1 cellular context compared by ENCODE assay signal in genomic region chr7:149422065-149422913, GRCh38.
A peak's percentile ranks its signal among the peaks of the same experiment; 100 is the strongest.
TF ChIP-seq lines count a peak whose summit lies in the region.

No MANE protein-coding gene starts in this region.

TF ChIP-seq in K562, 482 proteins besides CTCF, POLR2A, EP300 and RAD21 (continued from another document and continues in another):
- TF ChIP-seq PRDM10 (IDR thresholded peaks at IDR 0.05; ENCODE audit: partially characterized antibody) = no peak
- no peak for TF ChIP-seq MTF1 (CRISPR knock-in tag; IDR thresholded peaks at IDR 0.05; ENCODE audit: borderline replicate concordance)
- peak; percentile 96 for TF ChIP-seq KAT2B (IDR thresholded peaks at IDR 0.05; ENCODE audit: low read depth, low read length)
- TF ChIP-seq CREB1 (IDR thresholded peaks at IDR 0.05) = peak; percentile 57
- 0 out of 2 replicates have a peak, but pooled peaks have one; percentile 10 for TF ChIP-seq CREB1 (CRISPR knock-in tag; IDR thresholded peaks at IDR 0.05)
- 0 out of 2 replicates have a peak, but pooled peaks have one; percentile 13 for TF ChIP-seq HIVEP1 (CRISPR knock-in tag; IDR thresholded peaks at IDR 0.05)
- TF ChIP-seq ZNF121 (CRISPR knock-in tag; conservative IDR thresholded peaks at IDR 0.05) = no peak
- peak; percentile 75 for TF ChIP-seq POLR2B (IDR thresholded peaks at IDR 0.05; ENCODE audit: low read depth, partially characterized antibody)
- TF ChIP-seq NR2C1 (IDR thresholded peaks at IDR 0.05) = no peak
- no peak for TF ChIP-seq NR2C1 (tag; IDR thresholded peaks at IDR 0.05)
- TF ChIP-seq ZBTB17 (CRISPR knock-in tag; IDR thresholded peaks at IDR 0.05) = 0 out of 2 replicates have a peak, but pooled peaks have one; percentile 44
- TF ChIP-seq NFRKB (IDR thresholded peaks at IDR 0.05; ENCODE audit: low read depth) = 0 out of 2 replicates have a peak, but pooled peaks have one; percentile 25
- no peak for TF ChIP-seq CREBBP (IDR thresholded peaks at IDR 0.05; ENCODE audit: low read depth, low read length)
- no peak for TF ChIP-seq ZC3H8 (IDR thresholded peaks at IDR 0.05)
- no peak for TF ChIP-seq ARID2 (IDR thresholded peaks at IDR 0.05)
- peak; percentile 56; the same call in 1 of the 2 replicates for TF ChIP-seq BRD4 (IDR thresholded peaks at IDR 0.05)
- no peak for TF ChIP-seq RREB1 (CRISPR knock-in tag; IDR thresholded peaks at IDR 0.05)
- peak; percentile 85 for TF ChIP-seq ZNF592 (IDR thresholded peaks at IDR 0.05)
- peak in 1 of 2 experiments; percentile 55; a peak in 1 of 4 replicates for TF ChIP-seq MNT (conservative IDR thresholded peaks at IDR 0.05)
- no peak for TF ChIP-seq POLR3A (IDR thresholded peaks at IDR 0.05; ENCODE audit: borderline replicate concordance, extremely low read depth, insufficient read depth, insufficient read length)
- peak; percentile 74 for TF ChIP-seq LCOR (CRISPR knock-in tag; IDR thresholded peaks at IDR 0.05)
- peak; percentile 72 for TF ChIP-seq MAX (CRISPR knock-in tag; IDR thresholded peaks at IDR 0.05)
- no peak for TF ChIP-seq RBM39 (optimal IDR thresholded peaks at IDR 0.05; ENCODE audit: low read depth, low read length)
- TF ChIP-seq SRSF7 (optimal IDR thresholded peaks at IDR 0.05; ENCODE audit: low read depth, low read length) = no peak
- peak; percentile 98 for TF ChIP-seq CTBP1 (IDR thresholded peaks at IDR 0.05; ENCODE audit: borderline replicate concordance)
- TF ChIP-seq ZMIZ1 (IDR thresholded peaks at IDR 0.05; ENCODE audit: low read depth in 2 of 2, low read length in 2 of 2) = peak in 1 of 2 experiments; percentile 81; a peak in 2 of 4 replicates
- no peak for TF ChIP-seq FUS (optimal IDR thresholded peaks at IDR 0.05; ENCODE audit: low read depth, low read length)
- TF ChIP-seq CC2D1A (IDR thresholded peaks at IDR 0.05) = no peak
- TF ChIP-seq ZNF589 (CRISPR knock-in tag; IDR thresholded peaks at IDR 0.05; ENCODE audit: low read depth) = peak; percentile 62; the same call in 1 of the 2 replicates
- 0 out of 2 replicates have a peak, but pooled peaks have one; percentile 38 for TF ChIP-seq ZNF197 (CRISPR knock-in tag; IDR thresholded peaks at IDR 0.05; ENCODE audit: low read depth)
- TF ChIP-seq ZNF384 (IDR thresholded peaks at IDR 0.05; ENCODE audit: low read depth, low read length) = 0 out of 2 replicates have a peak, but pooled peaks have one; percentile 36
- TF ChIP-seq NFATC3 (IDR thresholded peaks at IDR 0.05) = no peak
- peak; percentile 90 for TF ChIP-seq TFAP4 (CRISPR knock-in tag; IDR thresholded peaks at IDR 0.05; ENCODE audit: borderline replicate concordance)
- TF ChIP-seq TCF3 (CRISPR knock-in tag; IDR thresholded peaks at IDR 0.05) = peak; percentile 31
- TF ChIP-seq NBN (IDR thresholded peaks at IDR 0.05; ENCODE audit: low read depth) = no peak
- peak; percentile 92 for TF ChIP-seq RBBP5 (IDR thresholded peaks at IDR 0.05; ENCODE audit: borderline replicate concordance, insufficient read depth, low read length, poor library complexity, severe bottlenecking)
- TF ChIP-seq ZNF316 (IDR thresholded peaks at IDR 0.05) = peak; percentile 94
- TF ChIP-seq ETS2 (tag; IDR thresholded peaks at IDR 0.05; ENCODE audit: borderline replicate concordance, poor library complexity, severe bottlenecking) = no peak
- peak; percentile 65 for TF ChIP-seq RBM25 (IDR thresholded peaks at IDR 0.05; ENCODE audit: low read depth, low read length, severe bottlenecking)
- no peak for TF ChIP-seq CBX8 (IDR thresholded peaks at IDR 0.05; ENCODE audit: borderline replicate concordance, extremely low read depth, low read depth, low read length, poor library complexity, severe bottlenecking)
- 0 out of 2 replicates have a peak, but pooled peaks have one; percentile 77 for TF ChIP-seq ERF (CRISPR knock-in tag; IDR thresholded peaks at IDR 0.05)
- peak; percentile 33 for TF ChIP-seq TEAD4 (IDR thresholded peaks at IDR 0.05; ENCODE audit: low read length)
- peak; percentile 59 for TF ChIP-seq TEAD4 (CRISPR knock-in tag; IDR thresholded peaks at IDR 0.05; ENCODE audit: borderline replicate concordance)
- peak; percentile 94; the same call in 1 of the 2 replicates for TF ChIP-seq CBX1 (IDR thresholded peaks at IDR 0.05; ENCODE audit: low read depth)
- no peak; the same call in 1 of the 2 replicates for TF ChIP-seq SREBF1 (IDR thresholded peaks at IDR 0.05; ENCODE audit: borderline replicate concordance, low read depth, low read length)
- TF ChIP-seq NCOR1 (IDR thresholded peaks at IDR 0.05) = 0 out of 2 replicates have a peak, but pooled peaks have one; percentile 10
